In genomic region chr17:20009052-20009301, GRCh38 we compare ENCODE assay signal across 7 cellular contexts. TPM values are rescaled to one million over a fixed set of nuclear protein-coding genes. Genes with fewer than 3 reads are reported as not detected.
DNase-seq lines count a peak whose midpoint lies in the region; ATAC-seq and TF ChIP-seq lines count a peak whose summit lies in the region.

No MANE protein-coding gene starts in this region.

- no peak overlapping the region for H2BK12ac ChIP-seq in trophoblast cell (ENCODE audit: low read length)

- peak in 1 of 2 donors; percentile 87 for TF ChIP-seq CTCF in fibroblast of lung (conservative IDR thresholded peaks at IDR 0.05 in 1 of 2, IDR thresholded peaks at IDR 0.05 in 1 of 2; ENCODE audit: low read depth in 1 of 2, low read length in 2 of 2)

- H4K8ac ChIP-seq in trophoblast cell (ENCODE audit: low read depth, low read length): peak overlapping the region; percentile 37

- peak overlapping the region; percentile 14 for H4K12ac ChIP-seq in trophoblast cell (ENCODE audit: low read depth, low read length)

- H3K23ac ChIP-seq in trophoblast cell (ENCODE audit: low read length): no peak overlapping the region

- H3K27ac ChIP-seq in SJCRH30 (no peak overlapping the region), fibroblast of lung (ENCODE audit: insufficient read depth, low read length) (no peak overlapping the region), trophoblast cell (ENCODE audit: low read depth, low read length) (no peak overlapping the region)

- 0 out of 2 replicates have a peak, but pooled peaks cover 2% of the 10 kb centered on the region for H3K9me3 ChIP-seq in SJCRH30 (replicated peaks)
- H3K9me3 ChIP-seq in fibroblast of lung (ENCODE audit: control insufficient read depth, insufficient read depth, low read depth, low read length): no peaks in the 10 kb centered on the region
- H3K9me3 ChIP-seq in trophoblast cell (ENCODE audit: insufficient read depth, low read depth, low read length): no peaks in the 10 kb centered on the region

- no peak overlapping the region for H2BK120ac ChIP-seq in trophoblast cell (ENCODE audit: insufficient read depth, low read length, poor library complexity)

- no peaks in the 10 kb centered on the region for H3K79me1 ChIP-seq in trophoblast cell (ENCODE audit: low read length)

- H3K9ac ChIP-seq in fibroblast of lung (ENCODE audit: insufficient read depth, low read length) (peak overlapping the region; percentile 32), trophoblast cell (ENCODE audit: low read length) (no peak overlapping the region)

- H2AK5ac ChIP-seq in trophoblast cell (ENCODE audit: low read length): no peak overlapping the region

- no peak overlapping the region for H2BK5ac ChIP-seq in trophoblast cell (ENCODE audit: low read depth, low read length, poor library complexity)

- H3K79me2 ChIP-seq in fibroblast of lung (ENCODE audit: control insufficient read depth, insufficient read depth, low read length) (no peaks in the 10 kb centered on the region), trophoblast cell (ENCODE audit: control insufficient read depth, insufficient read depth, low read length, poor library complexity) (no peaks in the 10 kb centered on the region)

- H3K4me2 ChIP-seq in fibroblast of lung (ENCODE audit: extremely low read depth, insufficient read depth, low read length) (peak overlapping the region; percentile 99), trophoblast cell (ENCODE audit: low read length) (peak overlapping the region; percentile 99)

- no CpG with 5 or more reads among the region's 18 CpGs for WGBS in trophoblast cell (ENCODE audit: extremely low coverage, insufficient coverage, insufficient read length)

- no peak overlapping the region for H3K14ac ChIP-seq in trophoblast cell (ENCODE audit: low read length)

- H2AFZ ChIP-seq in fibroblast of lung (ENCODE audit: low read length): peak overlapping the region; percentile 94
- H2AFZ ChIP-seq in trophoblast cell (ENCODE audit: insufficient read depth, low read length, poor library complexity): peak overlapping the region; percentile 75

- peaks cover 63% of the 10 kb centered on the region for H3K27me3 ChIP-seq in SJCRH30
- peaks cover 9% of the 10 kb centered on the region for H3K27me3 ChIP-seq in fibroblast of lung (ENCODE audit: control insufficient read depth, insufficient read depth, low read length)
- peaks cover 14% of the 10 kb centered on the region for H3K27me3 ChIP-seq in trophoblast cell (ENCODE audit: insufficient read depth, low read length)

- no peak overlapping the region for H4K91ac ChIP-seq in trophoblast cell (ENCODE audit: low read depth, low read length)

- H3K36me3 ChIP-seq in SJCRH30: no peaks in the 10 kb centered on the region
- no peaks in the 10 kb centered on the region for H3K36me3 ChIP-seq in fibroblast of lung (ENCODE audit: control insufficient read depth, insufficient read depth, low read length)
- H3K36me3 ChIP-seq in trophoblast cell (ENCODE audit: control insufficient read depth in 1 of 2, insufficient read depth in 2 of 2, low read length in 2 of 2): no peaks in the 10 kb centered on the region

- H4K20me1 ChIP-seq in fibroblast of lung (ENCODE audit: control insufficient read depth, extremely low read depth, insufficient read depth, low read length): no peaks in the 10 kb centered on the region

- no peak overlapping the region for H3K18ac ChIP-seq in trophoblast cell (ENCODE audit: low read length)

- H3K4me1 ChIP-seq in SJCRH30 (peaks cover 5% of the 10 kb centered on the region; the same call in 1 of the 2 replicates), fibroblast of lung (ENCODE audit: control insufficient read depth, extremely low read depth, insufficient read depth, low read length) (peaks cover 3% of the 10 kb centered on the region), trophoblast cell (ENCODE audit: control insufficient read depth in 1 of 2, insufficient read depth in 2 of 2, low read length in 2 of 2) (peaks cover 4 to 10% of the 10 kb centered on the region in 2 experiments)

- DNase-seq in SJCRH30 (no peak), fibroblast of lung (ENCODE audit: low read depth in 2 of 2) (no peak), trophoblast cell (no peak), putamen (ENCODE audit: low spot score) (no peak)

- ATAC-seq in GM21381 (IDR thresholded peaks at IDR 0.05; ENCODE audit: unreplicated experiment): peak; percentile 22
- no peak for ATAC-seq in HG02973 (IDR thresholded peaks at IDR 0.05; ENCODE audit: unreplicated experiment)
- no peak for ATAC-seq in HG03045 (IDR thresholded peaks at IDR 0.05; ENCODE audit: unreplicated experiment)

- H3K4me3 ChIP-seq in SJCRH30 (peak overlapping the region; percentile 48), fibroblast of lung (replicated peaks in 1 of 4; ENCODE audit: control extremely low read depth in 1 of 4, insufficient read depth in 1 of 4, low read depth in 3 of 4, low read length in 4 of 4) (peak overlapping the region; percentile 43 to 77 (median 71)), trophoblast cell (ENCODE audit: low read depth, low read length) (peak overlapping the region; percentile 78)

- H3K4ac ChIP-seq in trophoblast cell (ENCODE audit: low read depth, low read length): no peak overlapping the region

RNA-seq across cellular contexts. Expression of gene SPECC1, which starts 0.2 kb away (rescaled TPM):
- total RNA-seq in SJCRH30 (2014; rRNA removed; shearing (Covaris generic)): 155 and 167 TPM in 2 replicates
- total RNA-seq in fibroblast of lung: 24.4 and 30.9 TPM in 2 replicates
- polyA plus RNA-seq in fibroblast of lung: 13.4 TPM in 2 replicates
- polyA plus RNA-seq in fibroblast of lung (2012): 13.5 and 14.9 TPM in 2 replicates
- polyA minus RNA-seq in fibroblast of lung (ENCODE audit: low replicate concordance): 10.2 and 19.4 TPM in 2 replicates
- 88.8 and 95.3 TPM in 2 replicates for polyA plus RNA-seq in trophoblast cell (2013)

RNA-seq across cellular contexts. Expression of gene AKAP10, which starts 31.3 kb away (rescaled TPM):
- 67.1 and 68.8 TPM in 2 replicates for total RNA-seq in SJCRH30 (2014; rRNA removed; shearing (Covaris generic))
- 23.9 and 29.2 TPM in 2 replicates for total RNA-seq in fibroblast of lung
- polyA plus RNA-seq in fibroblast of lung: 16.9 and 19.0 TPM in 2 replicates
- polyA plus RNA-seq in fibroblast of lung (2012): 9.9 and 11.4 TPM in 2 replicates
- polyA minus RNA-seq in fibroblast of lung (ENCODE audit: low replicate concordance): 6.6 and 11.1 TPM in 2 replicates
- polyA plus RNA-seq in trophoblast cell (2013): 12.9 and 13.5 TPM in 2 replicates
